In the genomic region with DNA sequence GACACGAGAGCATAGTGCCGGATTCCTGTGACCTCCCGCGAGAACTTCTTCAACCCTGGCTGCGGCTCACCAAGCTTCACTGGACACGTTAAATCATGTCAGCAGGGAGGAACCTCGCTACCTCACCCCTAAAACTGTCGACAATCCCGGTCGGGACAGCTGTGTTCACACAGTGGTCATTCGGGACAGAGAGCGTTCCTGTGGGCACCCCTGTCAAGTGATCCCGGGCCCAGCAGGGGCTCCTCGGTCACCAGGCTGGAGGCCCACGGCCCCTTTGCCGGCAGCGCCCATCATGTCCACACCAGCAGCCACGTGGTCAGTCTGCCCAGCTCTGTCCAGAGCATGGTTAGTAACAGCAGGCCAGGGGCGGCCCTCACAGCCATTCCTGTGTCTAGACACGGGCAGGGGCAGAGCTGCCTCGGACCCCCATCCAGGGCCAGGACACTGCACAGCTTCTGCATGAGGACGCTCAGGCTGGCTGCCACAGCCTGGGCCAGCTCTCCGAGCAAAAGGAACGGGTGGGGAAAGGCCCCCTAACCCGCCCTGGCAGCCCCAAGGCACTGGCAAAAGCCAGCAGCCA, we compare ENCODE assay signal across 15 cellular contexts. TPM values are rescaled to one million over a fixed set of nuclear protein-coding genes. Genes with fewer than 3 reads are reported as not detected.
DNase-seq lines count a peak whose midpoint lies in the region; ATAC-seq and TF ChIP-seq lines count a peak whose summit lies in the region.
"Had no signal": no experiment of that assay in that cellular context is flagged by ENCODE, and none has a peak within 500 bp of the region (broad histone marks: within the 10 kb centered on the region; RNA-seq: fewer than 3 reads in every experiment).

No MANE protein-coding gene starts in this region.

- WGBS in gastroesophageal sphincter (ENCODE audit: low coverage in 1 of 2), 2 donors, result 100% methylated on average over 2 of the region's 25 CpGs; no CpG with 5 or more reads in 1 of the 2 donors

- no peak for TF ChIP-seq CTCF in GM23338 (conservative IDR thresholded peaks at IDR 0.05; ENCODE audit: low read depth in 2 of 2)
- TF ChIP-seq CTCF in coronary artery (IDR thresholded peaks at IDR 0.05), result no peak
- TF ChIP-seq CTCF in neural progenitor cell (IDR thresholded peaks at IDR 0.05), result no peak
- TF ChIP-seq CTCF in gastroesophageal sphincter (IDR thresholded peaks at IDR 0.05), result no peak

- H3K4me1 Mint-ChIP-seq in CD4-positive, alpha-beta memory T cell, result peaks cover 16 to 36% (median 23%) of the 10 kb centered on the region in 4 donors
- H3K4me1 Mint-ChIP-seq in GM23338 (peaks cover 18% of the 10 kb centered on the region), neural progenitor cell (peaks cover 22% of the 10 kb centered on the region)

- no peaks in the 10 kb centered on the region for H3K27me3 Mint-ChIP-seq in CD4-positive, alpha-beta memory T cell
- H3K27me3 Mint-ChIP-seq in GM23338 (ENCODE audit: insufficient read depth, low read depth, poor library complexity) (peaks cover 13% of the 10 kb centered on the region), neural progenitor cell (ENCODE audit: insufficient read depth, low read depth) (peaks cover 13% of the 10 kb centered on the region)

- no peak overlapping the region for H3K4me3 ChIP-seq in CD4-positive, alpha-beta memory T cell (ENCODE audit: low read length in 2 of 2)
- H3K4me3 ChIP-seq in GM23338, result no peak overlapping the region
- no peak overlapping the region for H3K4me3 ChIP-seq in coronary artery
- H3K4me3 ChIP-seq in neural progenitor cell, result no peak overlapping the region
- no peak overlapping the region for H3K4me3 ChIP-seq in gastroesophageal sphincter
- H3K4me3 ChIP-seq: SJSA1 had no signal

- CTCF ChIA-PET in CD4-positive, alpha-beta memory T cell (lab: Charles Lee; ENCODE audit: partially characterized antibody), result interaction anchor here (0.5 to 1.4 kb wide), 2 partner anchors 18 to 22 kb away, joined by 3 read pairs; no protein-coding TSS in a partner anchor

- H3K9ac ChIP-seq in neural progenitor cell, result no peak overlapping the region

- peaks cover 7% of the 10 kb centered on the region for H3K36me3 ChIP-seq in CD4-positive, alpha-beta memory T cell (ENCODE audit: insufficient read depth, low read length)
- H3K36me3 ChIP-seq in GM23338 (ENCODE audit: insufficient read depth), result no peaks in the 10 kb centered on the region
- no peaks in the 10 kb centered on the region for H3K36me3 ChIP-seq in neural progenitor cell
- peaks cover 0 to 56% of the 10 kb centered on the region in 2 donors for H3K36me3 ChIP-seq in gastroesophageal sphincter

- no peak overlapping the region for H3K27ac ChIP-seq in CD4-positive, alpha-beta memory T cell (ENCODE audit: low read depth, low read length)
- no peak overlapping the region for H3K27ac ChIP-seq in GM23338 (ENCODE audit: low read depth)
- no peak overlapping the region for H3K27ac ChIP-seq in coronary artery
- no peak overlapping the region for H3K27ac ChIP-seq in neural progenitor cell
- no peak overlapping the region for H3K27ac ChIP-seq in gastroesophageal sphincter
- H3K27ac ChIP-seq: C4-2B, SJSA1 had no signal

- TF ChIP-seq EP300 in gastroesophageal sphincter (IDR thresholded peaks at IDR 0.05), result no peak

- TF ChIP-seq POLR2A in gastroesophageal sphincter (IDR thresholded peaks at IDR 0.05), result no peak

- H3K9me3 ChIP-seq in CD4-positive, alpha-beta memory T cell (ENCODE audit: control insufficient read depth in 1 of 2, low read length in 2 of 2), result no peaks in the 10 kb centered on the region
- H3K9me3 ChIP-seq in neural progenitor cell (ENCODE audit: low read depth) (no peaks in the 10 kb centered on the region), gastroesophageal sphincter (no peaks in the 10 kb centered on the region)
- H3K9me3 ChIP-seq: SJSA1 had no signal

- H3K4me2 ChIP-seq in GM23338 (no peak overlapping the region), neural progenitor cell (no peak overlapping the region)

- peak overlapping the region in 5 of 7 donors; percentile 29 to 88 (median 31) for H3K27ac Mint-ChIP-seq in CD4-positive, alpha-beta memory T cell
- H3K27ac Mint-ChIP-seq in GM23338 (no peak overlapping the region), neural progenitor cell (peak overlapping the region; percentile 30)

- H3K36me3 Mint-ChIP-seq in CD4-positive, alpha-beta memory T cell, result peaks cover 0 to 13% of the 10 kb centered on the region in 2 donors
- H3K36me3 Mint-ChIP-seq in GM23338 (ENCODE audit: low read depth) (peaks cover 11% of the 10 kb centered on the region; the same call in 2 of the 3 replicates), neural progenitor cell (peaks cover 11% of the 10 kb centered on the region)

- no peaks in the 10 kb centered on the region for H3K9me3 Mint-ChIP-seq in CD4-positive, alpha-beta memory T cell
- H3K9me3 Mint-ChIP-seq in GM23338 (0 out of 3 replicates have a peak, but pooled peaks cover 2% of the 10 kb centered on the region), neural progenitor cell (no peaks in the 10 kb centered on the region)

- H2AFZ ChIP-seq in GM23338 (no peak overlapping the region), neural progenitor cell (replicated peaks) (no peak overlapping the region)

- no peaks in the 10 kb centered on the region for H3K9me2 ChIP-seq in GM23338 (ENCODE audit: insufficient read depth)

- POLR2A ChIA-PET in CD4-positive, alpha-beta memory T cell (lab: Charles Lee; ENCODE audit: partially characterized antibody), result interaction anchor here (1.1 kb wide), 1 partner anchor 11 kb away, joined by 4 read pairs; no protein-coding TSS in a partner anchor

- no peak for DNase-seq in CD4-positive, alpha-beta memory T cell
- no peak for DNase-seq in GM23338 (ENCODE audit: low spot score)
- peak; percentile 69 for DNase-seq in coronary artery (ENCODE audit: low spot score)
- DNase-seq in neural progenitor cell (ENCODE audit: low spot score), result no peak
- no peak for DNase-seq in NCI-H226
- no peak for DNase-seq in NCI-H1417 treated with DMSO at 0.1 percent for 48 hours (lab: John Stamatoyannopoulos, UW)
- DNase-seq: activated naive CD4-positive, alpha-beta T cell treated with Interleukin-2 at 50 U/mL for 16 hours; effector memory CD4-positive, alpha-beta T cell; hypothalamus; Karpas-422; NCI-H1436; stimulated activated CD4-positive, alpha-beta T cell treated with anti-CD3 and anti-CD28 coated beads, Interleukin-15, amount 100 ng/mL, for 24 hours had no signal

- H3K79me2 ChIP-seq in GM23338 (replicated peaks; ENCODE audit: insufficient read depth) (peaks cover 29% of the 10 kb centered on the region), neural progenitor cell (ENCODE audit: low read depth) (peaks cover 48% of the 10 kb centered on the region)

- ATAC-seq in GM23338, result no peak
- no peak for ATAC-seq in gastroesophageal sphincter

- peaks cover 29% of the 10 kb centered on the region for H3K4me1 ChIP-seq in CD4-positive, alpha-beta memory T cell (ENCODE audit: insufficient read depth, low read length)
- H3K4me1 ChIP-seq in GM23338 (ENCODE audit: insufficient read depth) (no peaks in the 10 kb centered on the region), neural progenitor cell (peaks cover 9% of the 10 kb centered on the region), gastroesophageal sphincter (peaks cover 0 to 60% (median 21%) of the 10 kb centered on the region in 3 donors)

- intact Hi-C loops in CD4-positive, alpha-beta memory T cell (cut with micrococcal nuclease), result no loop called here

- H3K4me3 Mint-ChIP-seq in CD4-positive, alpha-beta memory T cell, result peak overlapping the region in 4 of 8 donors; percentile 14 to 88 (median 42)
- H3K4me3 Mint-ChIP-seq in GM23338 (peak overlapping the region; percentile 85; the same call in 1 of the 3 replicates), neural progenitor cell (peak overlapping the region; percentile 90)

- peaks cover 13% of the 10 kb centered on the region for H3F3A ChIP-seq in GM23338 (replicated peaks; ENCODE audit: low read depth)
- H3F3A ChIP-seq in neural progenitor cell (ENCODE audit: low read depth), result peaks cover 13% of the 10 kb centered on the region

- no peaks in the 10 kb centered on the region for H3K27me3 ChIP-seq in CD4-positive, alpha-beta memory T cell (ENCODE audit: insufficient read depth, low read length)
- H3K27me3 ChIP-seq in GM23338 (ENCODE audit: insufficient read depth), result no peaks in the 10 kb centered on the region
- H3K27me3 ChIP-seq in neural progenitor cell, result no peaks in the 10 kb centered on the region
- no peaks in the 10 kb centered on the region for H3K27me3 ChIP-seq in gastroesophageal sphincter
- H3K27me3 ChIP-seq: SJSA1 had no signal

- H4K20me1 ChIP-seq in GM23338 (replicated peaks; ENCODE audit: insufficient read depth), result peaks cover 23% of the 10 kb centered on the region; the same call in 1 of the 2 replicates
- peaks cover 58% of the 10 kb centered on the region for H4K20me1 ChIP-seq in neural progenitor cell (ENCODE audit: low read depth)

RNA-seq across cellular contexts. Expression of a gene that starts 3.5 kb away (rescaled TPM):
- total RNA-seq in CD4-positive, alpha-beta memory T cell, result 10 to 100 TPM; 29.1 to 31.2 TPM
- polyA plus RNA-seq in CD4-positive, alpha-beta memory T cell, result 1 to 10 TPM; 2.0 to 5.0 TPM
- 10.9 and 13.4 TPM in 2 replicates for total RNA-seq in GM23338 (2014; rRNA removed; shearing (Covaris generic))
- polyA plus RNA-seq in GM23338 (2016; fragmentation: Nextera tagmentation; extraction: Ambion mirVana), result 5.8 TPM in 2 replicates
- total RNA-seq in neural progenitor cell (ENCODE audit: low replicate concordance) (8.8 and 23.6 TPM in 2 replicates), gastroesophageal sphincter (10 to 100 TPM in 2 of 4 donors, 1 to 10 TPM in 2; 7.2 to 13.1 (median 10.0) TPM)

RNA-seq across cellular contexts. Expression of a gene that starts 25.7 kb away (rescaled TPM):
- total RNA-seq in CD4-positive, alpha-beta memory T cell, result 10 to 100 TPM; 71.8 to 73.3 TPM
- polyA plus RNA-seq in CD4-positive, alpha-beta memory T cell, result 10 to 100 TPM; 44.2 to 45.2 TPM
- total RNA-seq in GM23338 (2014; rRNA removed; shearing (Covaris generic)), result 83.3 and 88.2 TPM in 2 replicates
- 54.6 and 61.3 TPM in 2 replicates for polyA plus RNA-seq in GM23338 (2016; fragmentation: Nextera tagmentation; extraction: Ambion mirVana)
- total RNA-seq in neural progenitor cell (ENCODE audit: low replicate concordance) (51.3 and 65.3 TPM in 2 replicates), gastroesophageal sphincter (10 to 100 TPM; 36.4 to 59.3 (median 39.8) TPM)

RNA-seq across cellular contexts. Expression of a gene that starts 25.7 kb away (rescaled TPM):
- 10 to 100 TPM; 82.9 to 85.9 TPM for total RNA-seq in CD4-positive, alpha-beta memory T cell
- 10 to 100 TPM in 1 of 2 donors, 1 to 10 TPM in 1; 8.3 to 12.7 TPM for polyA plus RNA-seq in CD4-positive, alpha-beta memory T cell
- 79.7 and 91.9 TPM in 2 replicates for total RNA-seq in GM23338 (2014; rRNA removed; shearing (Covaris generic))
- 25.6 and 29.9 TPM in 2 replicates for polyA plus RNA-seq in GM23338 (2016; fragmentation: Nextera tagmentation; extraction: Ambion mirVana)
- 34.9 and 52.3 TPM in 2 replicates for total RNA-seq in neural progenitor cell (ENCODE audit: low replicate concordance)
- total RNA-seq in gastroesophageal sphincter, result 10 to 100 TPM; 26.3 to 55.1 (median 44.0) TPM

RNA-seq across cellular contexts. Expression of a gene that starts 36.2 kb away (rescaled TPM):
- 10 to 100 TPM; 13.1 to 15.4 TPM for total RNA-seq in CD4-positive, alpha-beta memory T cell
- polyA plus RNA-seq in CD4-positive, alpha-beta memory T cell, result 1 to 10 TPM in 1 of 2 donors, under 1 TPM in 1; 0.35 to 2.1 TPM
- 20.4 and 22.7 TPM in 2 replicates for total RNA-seq in GM23338 (2014; rRNA removed; shearing (Covaris generic))
- polyA plus RNA-seq in GM23338 (2016; fragmentation: Nextera tagmentation; extraction: Ambion mirVana), result 8.8 and 10.2 TPM in 2 replicates
- total RNA-seq in neural progenitor cell (ENCODE audit: low replicate concordance), result 6.8 and 16.5 TPM in 2 replicates
- total RNA-seq in gastroesophageal sphincter, result 1 to 10 TPM; 3.5 to 8.4 (median 5.5) TPM

RNA-seq across cellular contexts. Expression of a gene that starts 46.7 kb away (rescaled TPM):
- 10 to 100 TPM; 82.9 to 87.7 TPM for total RNA-seq in CD4-positive, alpha-beta memory T cell
- polyA plus RNA-seq in CD4-positive, alpha-beta memory T cell, result 10 to 100 TPM in 1 of 2 donors, 1 to 10 TPM in 1; 6.6 to 39.3 TPM
- total RNA-seq in GM23338 (2014; rRNA removed; shearing (Covaris generic)), result 54.3 and 59.2 TPM in 2 replicates
- polyA plus RNA-seq in GM23338 (2016; fragmentation: Nextera tagmentation; extraction: Ambion mirVana), result 34.0 and 35.7 TPM in 2 replicates
- total RNA-seq in neural progenitor cell (ENCODE audit: low replicate concordance), result 16.8 and 23.8 TPM in 2 replicates
- total RNA-seq in gastroesophageal sphincter, result 10 to 100 TPM; 35.5 to 71.0 (median 50.5) TPM
